12 cellular contexts compared by ENCODE assay signal in genomic region chr7:142248-142955, GRCh38. TPM values are rescaled to one million over a fixed set of nuclear protein-coding genes. Genes with fewer than 3 reads are reported as not detected.
DNase-seq lines count a peak whose midpoint lies in the region; ATAC-seq and TF ChIP-seq lines count a peak whose summit lies in the region.
"Had no signal": no experiment of that assay in that cellular context is flagged by ENCODE, and none has a peak within 500 bp of the region (broad histone marks: within the 10 kb centered on the region; RNA-seq: fewer than 3 reads in every experiment).

No MANE protein-coding gene starts in this region.

- H3K27me3 ChIP-seq in Panc1 (ENCODE audit: control insufficient read depth, insufficient read depth, low read length) (no peaks in the 10 kb centered on the region), heart left ventricle (no peaks in the 10 kb centered on the region), osteoblast (ENCODE audit: insufficient read depth, low read length) (peaks cover 9% of the 10 kb centered on the region), HAP-1 (ENCODE audit: low read depth) (no peaks in the 10 kb centered on the region)

- no peaks in the 10 kb centered on the region for H3K9me3 Mint-ChIP-seq in HFFc6
- H3K9me3 Mint-ChIP-seq: activated B cell treated with CpG ODN at 0.5 μM for 24 hours had no signal

- WGBS in heart left ventricle, 4 donors = 54 to 68% (median 59%) methylated on average over 13 of the region's 13 CpGs

- H4K20me1 ChIP-seq in osteoblast (ENCODE audit: insufficient read depth, low read length) = no peaks in the 10 kb centered on the region

- no peaks in the 10 kb centered on the region for H3K36me3 ChIP-seq in Panc1 (ENCODE audit: control insufficient read depth, insufficient read depth, low read length)
- H3K36me3 ChIP-seq in heart left ventricle = no peaks in the 10 kb centered on the region
- H3K36me3 ChIP-seq in osteoblast (ENCODE audit: insufficient read depth, low read length) = no peaks in the 10 kb centered on the region
- no peaks in the 10 kb centered on the region for H3K36me3 ChIP-seq in HAP-1 (replicated peaks)

- ATAC-seq in Panc1 (peak; percentile 24; the same call in 1 of the 2 replicates), heart left ventricle (peak; percentile 95 to 98 (median 98)), HG03280 (IDR thresholded peaks at IDR 0.05; ENCODE audit: unreplicated experiment) (no peak)

- DNase-seq in AG20443 (ENCODE audit: low spot score) (peak; percentile 41), Panc1 (ENCODE audit: low read depth, low spot score) (no peak), heart left ventricle (peak; percentile 71 to 95 (median 83)), osteoblast (ENCODE audit: insufficient read length, low spot score, missing footprints) (peak; percentile 73), T-helper 9 cell (no peak), HFFc6 (no peak), HAP-1 (ENCODE audit: low spot score in 2 of 2) (no peak)
- DNase-seq: GF-D8, hypothalamus, MM.1S had no signal

- H3K4me3 ChIP-seq in Panc1 (ENCODE audit: low read depth in 2 of 2, low read length in 2 of 2) (no peak overlapping the region), heart left ventricle (no peak overlapping the region), osteoblast (ENCODE audit: insufficient read depth, low read length) (no peak overlapping the region), HAP-1 (no peak overlapping the region)

- POLR2A ChIA-PET in Panc1 (lab: Charles Lee) = no interaction called here

- in situ Hi-C loops in Panc1 (cut with HindIII; ENCODE audit: low pct_unique_long_range_greater_than_20kb, low sequenced_read_pairs) (no loop called here), HAP-1 (cut with MboI; ENCODE audit: low sequenced_read_pairs) (no loop called here)

- H3K27ac Mint-ChIP-seq in HFFc6 = no peak overlapping the region
- H3K27ac Mint-ChIP-seq: activated B cell treated with CpG ODN at 0.5 μM for 24 hours had no signal

- intact Hi-C loops in Panc1 (cut with micrococcal nuclease; ENCODE audit: unreplicated experiment) (no loop called here), heart left ventricle (cut with DNase I) (no loop called here)

- no peak overlapping the region for H3K4me3 Mint-ChIP-seq in HFFc6
- H3K4me3 Mint-ChIP-seq: activated B cell treated with CpG ODN at 0.5 μM for 24 hours had no signal

- TF ChIP-seq CTCF in Panc1 (IDR thresholded peaks at IDR 0.05) = no peak
- no peak for TF ChIP-seq CTCF in heart left ventricle (IDR thresholded peaks at IDR 0.05)
- no peak for TF ChIP-seq CTCF in osteoblast (IDR thresholded peaks at IDR 0.05; ENCODE audit: extremely low read depth, low read depth, low read length)
- no peak for TF ChIP-seq CTCF in HFFc6 (IDR thresholded peaks at IDR 0.05)

- H3K79me2 ChIP-seq in osteoblast (ENCODE audit: insufficient read depth, low read length) = no peaks in the 10 kb centered on the region

- H3K4me1 ChIP-seq in Panc1 (ENCODE audit: control insufficient read depth, insufficient read depth, low read length) = no peaks in the 10 kb centered on the region
- H3K4me1 ChIP-seq in heart left ventricle = peaks cover 0 to 21% (median 10%) of the 10 kb centered on the region in 12 donors
- no peaks in the 10 kb centered on the region for H3K4me1 ChIP-seq in osteoblast (ENCODE audit: insufficient read depth, low read length)
- H3K4me1 ChIP-seq in HAP-1 = no peaks in the 10 kb centered on the region

- no peak overlapping the region for H3K27ac ChIP-seq in Panc1 (ENCODE audit: low read length)
- H3K27ac ChIP-seq in heart left ventricle = peak overlapping the region; percentile 5 to 75 (median 54)
- no peak overlapping the region for H3K27ac ChIP-seq in osteoblast (ENCODE audit: low read depth, low read length)

- CTCF ChIA-PET in Panc1 (lab: Charles Lee) = no interaction called here

- no peak overlapping the region for H3K4me2 ChIP-seq in osteoblast (ENCODE audit: insufficient read depth, low read length)

- no peaks in the 10 kb centered on the region; the same call in 1 of the 2 replicates for H3K36me3 Mint-ChIP-seq in HFFc6 (ENCODE audit: low read depth)

- H3K4me1 Mint-ChIP-seq in HFFc6 (ENCODE audit: low read depth) = no peaks in the 10 kb centered on the region

- H3K9me3 ChIP-seq in Panc1 (ENCODE audit: control insufficient read depth, insufficient read depth, low read depth, low read length) = no peaks in the 10 kb centered on the region
- H3K9me3 ChIP-seq in heart left ventricle = no peaks in the 10 kb centered on the region
- H3K9me3 ChIP-seq in osteoblast (ENCODE audit: low read depth, low read length) = no peaks in the 10 kb centered on the region
- H3K9me3 ChIP-seq in HAP-1 = no peaks in the 10 kb centered on the region

- H2AFZ ChIP-seq in osteoblast (ENCODE audit: low read length) = no peak overlapping the region

- H3K27me3 Mint-ChIP-seq in HFFc6 (ENCODE audit: insufficient read depth) = peaks cover 14% of the 10 kb centered on the region
- H3K27me3 Mint-ChIP-seq: activated B cell treated with CpG ODN at 0.5 μM for 24 hours had no signal

- BruUV-seq in Panc1 (replicated peaks; lab: Mats Ljungman, UMichigan) = no TSS peak

- no peak for TF ChIP-seq POLR2A in heart left ventricle (IDR thresholded peaks at IDR 0.05)

RNA-seq across cellular contexts. Expression of gene FAM20C, which starts 50.0 kb away (rescaled TPM):
- total RNA-seq in Panc1 (2021; ENCODE audit: unreplicated experiment) (62.4 TPM), heart left ventricle (10 to 100 TPM; 16.7 to 52.0 (median 21.0) TPM), osteoblast (38.6 and 46.0 TPM in 2 replicates)
- polyA plus RNA-seq in Panc1 (2012; ENCODE audit: insufficient read length) = 91.8 TPM
- polyA plus RNA-seq in heart left ventricle = 10 to 100 TPM; 11.1 to 21.0 TPM
- total RNA-seq in HFFc6 (2021; fragmentation: NEBNext Ultra II Directional; extraction: Animal tissue kit (Norgen Biotek cat#: 25700)) = 10 to 100 TPM; 22.2 to 31.1 (median 23.2) TPM

Comparison
In these comparisons a context has a peak if more than half of its experiments do, and no peak if none do; other contexts are left out.
1. DNase-seq: peak in AG20443 (single experiment), heart left ventricle (5 of 5) and osteoblast (single experiment); none in Panc1 (single experiment), T-helper 9 cell (single experiment), HFFc6 (single experiment) and HAP-1 (0 of 2).
2. H3K27ac ChIP-seq: peak in heart left ventricle (12 of 12); none in Panc1 (single experiment) and osteoblast (single experiment).